9 cellular contexts compared by ENCODE assay signal in the genomic region with DNA sequence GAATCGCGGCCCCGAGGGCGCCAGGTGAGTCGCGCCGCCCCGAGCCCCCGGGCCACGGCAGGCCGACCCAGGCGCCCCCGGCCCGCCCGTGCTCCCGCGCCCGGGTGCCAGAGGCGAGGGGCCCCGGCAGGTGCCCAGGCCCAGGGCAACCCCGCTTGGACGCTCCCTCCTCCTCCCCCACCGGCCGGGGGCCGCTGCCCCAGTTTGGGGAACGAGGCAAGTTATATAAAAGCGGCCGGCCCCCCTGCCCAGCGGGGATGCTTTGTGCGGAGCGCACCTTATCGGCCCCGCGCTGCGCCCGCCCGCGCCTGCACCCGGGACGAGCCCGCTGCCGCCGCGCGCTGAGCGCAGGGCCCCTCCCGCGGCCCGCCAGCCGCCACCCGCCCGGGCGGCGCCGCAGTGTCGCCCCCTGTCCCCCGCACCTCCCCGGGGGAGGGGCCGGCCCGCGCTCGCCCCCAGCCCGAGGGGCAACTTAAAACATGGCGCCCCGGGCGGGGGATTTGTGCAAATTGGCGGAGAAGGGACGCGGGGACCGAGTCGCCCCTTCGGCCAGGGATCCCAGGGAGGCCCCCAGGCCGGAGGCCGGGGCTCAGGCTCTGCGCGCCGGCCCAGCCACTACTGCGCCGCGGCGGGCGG. TPM values are rescaled to one million over a fixed set of nuclear protein-coding genes. Genes with fewer than 3 reads are reported as not detected.
DNase-seq lines count a peak whose midpoint lies in the region; ATAC-seq, FAIRE-seq and TF ChIP-seq lines count a peak whose summit lies in the region.
"Had no signal": no experiment of that assay in that cellular context is flagged by ENCODE, and none has a peak within 500 bp of the region (broad histone marks: within the 10 kb centered on the region; RNA-seq: fewer than 3 reads in every experiment).

No MANE protein-coding gene starts in this region.

- no peak overlapping the region for H2AFZ ChIP-seq in keratinocyte (ENCODE audit: control insufficient read depth, low read length)

- H3K4me2 ChIP-seq in keratinocyte (ENCODE audit: control insufficient read depth, extremely low read depth, insufficient read depth, low read depth, low read length): peak overlapping the region; percentile 32

- TF ChIP-seq POLR2A in body of pancreas (IDR thresholded peaks at IDR 0.05): no peak

- peak overlapping the region in 2 of 4 donors; percentile 25 to 56 for H3K27ac ChIP-seq in body of pancreas
- no peak overlapping the region for H3K27ac ChIP-seq in keratinocyte (ENCODE audit: control insufficient read depth, insufficient read depth, low read length)

- FAIRE-seq in keratinocyte (lab: Jason Lieb, UNC): no peak
- FAIRE-seq: A204.1 had no signal

- H3K9me3 ChIP-seq in body of pancreas: no peaks in the 10 kb centered on the region
- H3K9me3 ChIP-seq in keratinocyte (ENCODE audit: control insufficient read depth, low read depth, low read length): no peaks in the 10 kb centered on the region

- DNase-seq in DMS53 (lab: John Stamatoyannopoulos, UW) (peak; percentile 72), DMS53 treated with DMSO at 0.1 percent for 48 hours (lab: John Stamatoyannopoulos, UW; ENCODE audit: unreplicated experiment) (no peak), body of pancreas (peak in 2 of 4 donors; percentile 15 to 25), keratinocyte (ENCODE audit: low read depth, low spot score) (no peak), NCI-H1105 (lab: John Stamatoyannopoulos, UW) (no peak), GF-D8 (lab: John Stamatoyannopoulos, UW) (no peak)
- no peak for DNase-seq in stimulated activated naive CD8-positive, alpha-beta T cell treated with anti-CD3 and anti-CD28 coated beads, Interleukin-15, amount 100 ng/mL, for 72 hours

- peak overlapping the region in 1 of 2 donors; percentile 42 for H3K4me3 Mint-ChIP-seq in stimulated activated naive CD8-positive, alpha-beta T cell treated with anti-CD3 and anti-CD28 coated beads, Interleukin-15, amount 100 ng/mL, for 72 hours

- intact Hi-C loops in body of pancreas (cut with DNase I): no loop called here

- H3K36me3 ChIP-seq in body of pancreas (replicated peaks in 1 of 2; ENCODE audit: insufficient read depth in 1 of 2, low read depth in 2 of 2) (no peaks in the 10 kb centered on the region), keratinocyte (ENCODE audit: control insufficient read depth in 2 of 2, extremely low read depth in 1 of 2, insufficient read depth in 2 of 2, low read length in 2 of 2) (no peaks in the 10 kb centered on the region)

- peaks cover 81% of the 10 kb centered on the region for H3K27me3 Mint-ChIP-seq in stimulated activated naive CD8-positive, alpha-beta T cell treated with anti-CD3 and anti-CD28 coated beads, Interleukin-15, amount 100 ng/mL, for 72 hours

- no peak overlapping the region for H3K27ac Mint-ChIP-seq in stimulated activated naive CD8-positive, alpha-beta T cell treated with anti-CD3 and anti-CD28 coated beads, Interleukin-15, amount 100 ng/mL, for 72 hours

- 1% methylated on average over 56 of the region's 82 CpGs; no CpG with 5 or more reads in 1 of the 2 donors for WGBS in body of pancreas, 2 donors

- dilution Hi-C loops in keratinocyte (cut with MboI; ENCODE audit: extremely low pct_ligation_motif_present, low sequenced_read_pairs): no loop called here

- TF ChIP-seq CTCF in body of pancreas (IDR thresholded peaks at IDR 0.05) (no peak), keratinocyte (optimal IDR thresholded peaks at IDR 0.05 in 1 of 3, IDR thresholded peaks at IDR 0.05 in 1 of 3, conservative IDR thresholded peaks at IDR 0.05 in 1 of 3; ENCODE audit: extremely low read depth in 1 of 3, insufficient read depth in 2 of 3, low read length in 3 of 3) (no peak)

- H3K9me1 ChIP-seq in keratinocyte (ENCODE audit: control insufficient read depth, extremely low read depth, insufficient read depth, low read length): no peaks in the 10 kb centered on the region

- H3K27me3 ChIP-seq in body of pancreas: no peaks in the 10 kb centered on the region
- H3K27me3 ChIP-seq in keratinocyte (ENCODE audit: control insufficient read depth, extremely low read depth, insufficient read depth, low read length): peaks cover 20% of the 10 kb centered on the region

- H3K4me3 ChIP-seq in body of pancreas: peak overlapping the region; percentile 16 to 25
- H3K4me3 ChIP-seq in keratinocyte (ENCODE audit: control insufficient read depth in 2 of 3, extremely low read depth in 1 of 3, insufficient read depth in 2 of 3, low read depth in 1 of 3, low read length in 3 of 3): no peak overlapping the region

- no peaks in the 10 kb centered on the region for H3K9me3 Mint-ChIP-seq in stimulated activated naive CD8-positive, alpha-beta T cell treated with anti-CD3 and anti-CD28 coated beads, Interleukin-15, amount 100 ng/mL, for 72 hours

- ATAC-seq in body of pancreas (peak; percentile 62), HG02678 (IDR thresholded peaks at IDR 0.05; ENCODE audit: unreplicated experiment) (no peak)
- ATAC-seq in stimulated activated naive CD8-positive, alpha-beta T cell treated with anti-CD3 and anti-CD28 coated beads, Interleukin-15, amount 100 ng/mL, for 72 hours: peak; percentile 62

- H3K79me2 ChIP-seq in keratinocyte (ENCODE audit: control insufficient read depth, insufficient read depth, low read length): no peaks in the 10 kb centered on the region

- H3K4me1 ChIP-seq in body of pancreas: peaks cover 14% of the 10 kb centered on the region
- no peaks in the 10 kb centered on the region for H3K4me1 ChIP-seq in keratinocyte (ENCODE audit: control insufficient read depth, extremely low read depth, insufficient read depth, low read length)

- no peak overlapping the region for H3K9ac ChIP-seq in keratinocyte (ENCODE audit: control insufficient read depth, extremely low read depth, insufficient read depth, low read length)

- H4K20me1 ChIP-seq in keratinocyte (ENCODE audit: control insufficient read depth, extremely low read depth, insufficient read depth, low read length): no peaks in the 10 kb centered on the region

- H3K4me1 Mint-ChIP-seq in stimulated activated naive CD8-positive, alpha-beta T cell treated with anti-CD3 and anti-CD28 coated beads, Interleukin-15, amount 100 ng/mL, for 72 hours: no peaks in the 10 kb centered on the region

RNA-seq across cellular contexts. Expression of gene EPB41L3, which starts 0.6 kb away (rescaled TPM):
- total RNA-seq in body of pancreas: 10 to 100 TPM; 22.1 to 25.1 TPM
- 0.33 to 0.70 TPM (median 0.39 TPM) in 3 replicates for polyA plus RNA-seq in keratinocyte
- polyA plus RNA-seq in keratinocyte (2011; ENCODE audit: low read depth): 1.4 TPM
- polyA plus RNA-seq in keratinocyte (2011; cell fraction: cytosol; rRNA removed): 0.47 and 0.52 TPM in 2 replicates
- polyA plus RNA-seq in keratinocyte (2011; cell fraction: nucleus; rRNA removed): 1.3 and 1.4 TPM in 2 replicates
- 0.31 and 0.53 TPM in 2 replicates for polyA plus RNA-seq in keratinocyte (2012; ENCODE audit: low replicate concordance)
- polyA minus RNA-seq in keratinocyte: 0.10 to 1.3 TPM (median 1.2 TPM) in 3 replicates
- not detected for polyA minus RNA-seq in keratinocyte (2011; cell fraction: cytosol; rRNA and poly(A)+ RNA removed)
- polyA minus RNA-seq in keratinocyte (2011; cell fraction: nucleus; rRNA and poly(A)+ RNA removed): 0.21 and 1.9 TPM in 2 replicates

Comparison
In these comparisons a context has a peak if more than half of its experiments do, and no peak if none do; other contexts are left out.
1. H3K4me3 ChIP-seq: peak in body of pancreas (2 of 2); none in keratinocyte (0 of 3).